3 cellular contexts compared by ENCODE assay signal in the genomic region with DNA sequence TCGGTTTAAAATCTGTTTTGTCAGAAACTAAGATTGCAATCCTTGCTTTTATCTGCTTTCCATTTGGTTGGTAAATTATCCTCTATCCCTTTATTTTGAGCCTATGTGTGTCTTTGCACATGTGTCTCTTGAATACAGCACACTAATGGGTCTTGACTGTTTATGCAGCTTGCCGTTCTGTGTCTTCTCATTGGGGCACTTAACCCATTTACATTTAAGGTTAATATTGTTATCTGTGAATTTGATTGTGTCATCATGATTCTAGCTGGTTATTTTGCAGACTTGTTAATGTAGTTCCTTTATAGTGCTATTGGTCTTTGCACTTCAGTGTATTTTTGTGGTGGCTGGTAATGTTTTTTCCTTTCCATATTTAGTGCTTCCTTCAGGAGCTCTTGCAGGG.
"Had no signal": no experiment of that assay in that cellular context is flagged by ENCODE, and none has a peak within 500 bp of the region (broad histone marks: within the 10 kb centered on the region; RNA-seq: fewer than 3 reads in every experiment).

No MANE protein-coding gene starts in this region.

- DNase-seq: GDM1, GF-D8 had no signal

- H3K4me3 ChIP-seq: GM12878 had no signal

- ATAC-seq: GM12878 had no signal
